In genomic region chr11:120389693-120390584, GRCh38 we compare ENCODE assay signal across 2 cellular contexts.
A peak's percentile ranks its signal among the peaks of the same experiment; 100 is the strongest.
TF ChIP-seq lines count a peak whose summit lies in the region.

No MANE protein-coding gene starts in this region.

TF ChIP-seq in HEK293, 187 proteins besides CTCF, POLR2A, EP300 and RAD21:
- no peak for TF ChIP-seq ZNF280C (tag by site-specific recombination; IDR thresholded peaks at IDR 0.05)
- no peak for TF ChIP-seq ZNF221 (tag by site-specific recombination; IDR thresholded peaks at IDR 0.05; ENCODE audit: borderline replicate concordance)
- no peak for TF ChIP-seq ZNF707 (tag by site-specific recombination; IDR thresholded peaks at IDR 0.05)
- no peak for TF ChIP-seq ZSCAN18 (tag by site-specific recombination; IDR thresholded peaks at IDR 0.05)
- peak; percentile 73 for TF ChIP-seq ZNF146 (tag by site-specific recombination; IDR thresholded peaks at IDR 0.05)
- TF ChIP-seq ZNF704 (tag by site-specific recombination; IDR thresholded peaks at IDR 0.05), result no peak

TF ChIP-seq in neural cell, 6 proteins besides CTCF, POLR2A, EP300 and RAD21 (continued from another document):
- TF ChIP-seq POLR2AphosphoS5 (IDR thresholded peaks at IDR 0.05), result no peak
- no peak for TF ChIP-seq TAF1 (IDR thresholded peaks at IDR 0.05; ENCODE audit: low read depth)
